ENCODE assay signal across 1 cellular context in the genomic region with DNA sequence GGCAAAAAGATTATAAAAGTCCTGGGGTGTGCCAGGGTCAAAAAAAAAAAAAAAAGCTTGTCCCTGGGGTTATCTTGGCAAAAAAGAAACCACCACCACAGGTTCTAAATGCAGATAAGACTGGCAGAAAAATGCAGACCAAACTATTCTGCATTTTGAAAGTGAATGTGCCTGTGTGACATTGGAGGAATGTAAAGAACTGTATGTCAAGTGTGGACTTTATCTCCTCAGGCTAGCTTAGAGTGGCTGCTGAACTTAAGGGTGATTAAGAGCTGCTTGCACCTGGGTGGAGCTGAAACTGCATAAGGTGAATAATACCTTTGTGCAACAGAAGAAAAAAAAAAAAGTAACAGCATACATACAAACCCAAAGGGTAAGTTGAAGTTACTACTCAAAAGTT.
TF ChIP-seq lines count a peak whose summit lies in the region.

No MANE protein-coding gene starts in this region.

TF ChIP-seq in SK-N-SH, 30 proteins besides CTCF, POLR2A, EP300 and RAD21 (continued from another document):
- TF ChIP-seq, protein P1, sequence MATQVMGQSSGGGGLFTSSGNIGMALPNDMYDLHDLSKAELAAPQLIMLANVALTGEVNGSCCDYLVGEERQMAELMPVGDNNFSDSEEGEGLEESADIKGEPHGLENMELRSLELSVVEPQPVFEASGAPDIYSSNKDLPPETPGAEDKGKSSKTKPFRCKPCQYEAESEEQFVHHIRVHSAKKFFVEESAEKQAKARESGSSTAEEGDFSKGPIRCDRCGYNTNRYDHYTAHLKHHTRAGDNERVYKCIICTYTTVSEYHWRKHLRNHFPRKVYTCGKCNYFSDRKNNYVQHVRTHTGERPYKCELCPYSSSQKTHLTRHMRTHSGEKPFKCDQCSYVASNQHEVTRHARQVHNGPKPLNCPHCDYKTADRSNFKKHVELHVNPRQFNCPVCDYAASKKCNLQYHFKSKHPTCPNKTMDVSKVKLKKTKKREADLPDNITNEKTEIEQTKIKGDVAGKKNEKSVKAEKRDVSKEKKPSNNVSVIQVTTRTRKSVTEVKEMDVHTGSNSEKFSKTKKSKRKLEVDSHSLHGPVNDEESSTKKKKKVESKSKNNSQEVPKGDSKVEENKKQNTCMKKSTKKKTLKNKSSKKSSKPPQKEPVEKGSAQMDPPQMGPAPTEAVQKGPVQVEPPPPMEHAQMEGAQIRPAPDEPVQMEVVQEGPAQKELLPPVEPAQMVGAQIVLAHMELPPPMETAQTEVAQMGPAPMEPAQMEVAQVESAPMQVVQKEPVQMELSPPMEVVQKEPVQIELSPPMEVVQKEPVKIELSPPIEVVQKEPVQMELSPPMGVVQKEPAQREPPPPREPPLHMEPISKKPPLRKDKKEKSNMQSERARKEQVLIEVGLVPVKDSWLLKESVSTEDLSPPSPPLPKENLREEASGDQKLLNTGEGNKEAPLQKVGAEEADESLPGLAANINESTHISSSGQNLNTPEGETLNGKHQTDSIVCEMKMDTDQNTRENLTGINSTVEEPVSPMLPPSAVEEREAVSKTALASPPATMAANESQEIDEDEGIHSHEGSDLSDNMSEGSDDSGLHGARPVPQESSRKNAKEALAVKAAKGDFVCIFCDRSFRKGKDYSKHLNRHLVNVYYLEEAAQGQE (IDR thresholded peaks at IDR 0.05; ENCODE audit: low read depth, low read length) = no peak
- TF ChIP-seq, protein P2, sequence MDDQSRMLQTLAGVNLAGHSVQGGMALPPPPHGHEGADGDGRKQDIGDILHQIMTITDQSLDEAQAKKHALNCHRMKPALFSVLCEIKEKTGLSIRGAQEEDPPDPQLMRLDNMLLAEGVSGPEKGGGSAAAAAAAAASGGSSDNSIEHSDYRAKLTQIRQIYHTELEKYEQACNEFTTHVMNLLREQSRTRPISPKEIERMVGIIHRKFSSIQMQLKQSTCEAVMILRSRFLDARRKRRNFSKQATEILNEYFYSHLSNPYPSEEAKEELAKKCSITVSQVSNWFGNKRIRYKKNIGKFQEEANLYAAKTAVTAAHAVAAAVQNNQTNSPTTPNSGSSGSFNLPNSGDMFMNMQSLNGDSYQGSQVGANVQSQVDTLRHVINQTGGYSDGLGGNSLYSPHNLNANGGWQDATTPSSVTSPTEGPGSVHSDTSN (IDR thresholded peaks at IDR 0.05) = no peak
- TF ChIP-seq POLR2AphosphoS5 (IDR thresholded peaks at IDR 0.05; ENCODE audit: low read depth, low read length) = no peak
- TF ChIP-seq FOSL2 (IDR thresholded peaks at IDR 0.05; ENCODE audit: borderline replicate concordance, low read depth) = no peak
- TF ChIP-seq, protein P3, sequence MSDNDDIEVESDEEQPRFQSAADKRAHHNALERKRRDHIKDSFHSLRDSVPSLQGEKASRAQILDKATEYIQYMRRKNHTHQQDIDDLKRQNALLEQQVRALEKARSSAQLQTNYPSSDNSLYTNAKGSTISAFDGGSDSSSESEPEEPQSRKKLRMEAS (IDR thresholded peaks at IDR 0.05; ENCODE audit: low read depth) = no peak
- TF ChIP-seq NFIC (IDR thresholded peaks at IDR 0.05; ENCODE audit: borderline replicate concordance) = no peak
- no peak for TF ChIP-seq FOXM1 (IDR thresholded peaks at IDR 0.05; ENCODE audit: low read depth)
